ENCODE assay signal across 1 cellular context in the genomic region with DNA sequence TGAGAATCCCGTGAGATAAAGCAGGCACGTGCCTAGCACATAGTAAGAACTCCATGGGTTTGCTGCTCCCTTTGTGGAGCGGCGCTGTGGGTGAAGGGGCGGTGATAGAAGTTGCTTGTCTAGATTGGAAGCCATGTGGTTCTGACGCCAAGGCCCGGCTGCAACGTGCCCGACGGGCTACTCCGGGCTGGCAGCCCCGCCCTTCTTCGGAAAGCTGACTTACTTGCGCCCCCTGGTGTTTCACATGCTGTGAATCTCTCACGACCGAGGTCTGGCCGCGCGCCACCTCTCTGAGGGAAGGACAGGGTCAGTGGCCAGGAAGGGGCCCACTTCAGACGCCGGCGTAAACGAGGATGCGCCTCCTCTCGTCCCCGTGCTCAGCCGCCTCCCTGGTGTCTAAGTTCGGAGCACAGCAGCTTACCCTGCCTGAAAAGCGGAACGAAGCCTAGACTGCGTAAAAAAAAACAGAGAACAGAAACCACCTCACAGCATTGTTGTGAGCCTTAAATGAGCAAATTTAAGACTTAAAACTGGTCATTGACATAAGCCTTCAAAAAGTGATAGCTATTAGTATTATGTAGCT.
TF ChIP-seq lines count a peak whose summit lies in the region.

No MANE protein-coding gene starts in this region.

TF ChIP-seq in HepG2, 621 proteins besides CTCF, POLR2A, EP300 and RAD21 (continued from another document and continues in another):
- 0 out of 2 replicates have a peak, but pooled peaks have one; percentile 20 for TF ChIP-seq TARDBP (CRISPR knock-in tag; IDR thresholded peaks at IDR 0.05)
- TF ChIP-seq, protein P1, sequence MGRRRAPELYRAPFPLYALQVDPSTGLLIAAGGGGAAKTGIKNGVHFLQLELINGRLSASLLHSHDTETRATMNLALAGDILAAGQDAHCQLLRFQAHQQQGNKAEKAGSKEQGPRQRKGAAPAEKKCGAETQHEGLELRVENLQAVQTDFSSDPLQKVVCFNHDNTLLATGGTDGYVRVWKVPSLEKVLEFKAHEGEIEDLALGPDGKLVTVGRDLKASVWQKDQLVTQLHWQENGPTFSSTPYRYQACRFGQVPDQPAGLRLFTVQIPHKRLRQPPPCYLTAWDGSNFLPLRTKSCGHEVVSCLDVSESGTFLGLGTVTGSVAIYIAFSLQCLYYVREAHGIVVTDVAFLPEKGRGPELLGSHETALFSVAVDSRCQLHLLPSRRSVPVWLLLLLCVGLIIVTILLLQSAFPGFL (CRISPR knock-in tag; IDR thresholded peaks at IDR 0.05), result no peak
- no peak for TF ChIP-seq ZNF543 (CRISPR knock-in tag; IDR thresholded peaks at IDR 0.05)
- no peak for TF ChIP-seq IRX3 (CRISPR knock-in tag; IDR thresholded peaks at IDR 0.05; ENCODE audit: borderline replicate concordance, low read depth)
- TF ChIP-seq KAT8 (CRISPR knock-in tag; IDR thresholded peaks at IDR 0.05), result peak; percentile 71; the same call in 1 of the 2 replicates
- peak; percentile 92 for TF ChIP-seq MYC (CRISPR knock-in tag; IDR thresholded peaks at IDR 0.05; ENCODE audit: borderline replicate concordance)
- peak; percentile 52; the same call in 1 of the 2 replicates for TF ChIP-seq ZNF331 (CRISPR knock-in tag; IDR thresholded peaks at IDR 0.05)
- TF ChIP-seq ZFX (CRISPR knock-in tag; IDR thresholded peaks at IDR 0.05; ENCODE audit: low read depth), result peak; percentile 53; the same call in 1 of the 2 replicates
- TF ChIP-seq RARA (CRISPR knock-in tag; IDR thresholded peaks at IDR 0.05), result peak; percentile 37; the same call in 1 of the 2 replicates
- no peak; the same call in 1 of the 2 replicates for TF ChIP-seq ZNF460 (CRISPR knock-in tag; IDR thresholded peaks at IDR 0.05; ENCODE audit: borderline replicate concordance)
- peak; percentile 47; the same call in 1 of the 2 replicates for TF ChIP-seq ZNF317 (CRISPR knock-in tag; IDR thresholded peaks at IDR 0.05)
- TF ChIP-seq ZNF7 (CRISPR knock-in tag; IDR thresholded peaks at IDR 0.05), result no peak
- TF ChIP-seq, protein P2, sequence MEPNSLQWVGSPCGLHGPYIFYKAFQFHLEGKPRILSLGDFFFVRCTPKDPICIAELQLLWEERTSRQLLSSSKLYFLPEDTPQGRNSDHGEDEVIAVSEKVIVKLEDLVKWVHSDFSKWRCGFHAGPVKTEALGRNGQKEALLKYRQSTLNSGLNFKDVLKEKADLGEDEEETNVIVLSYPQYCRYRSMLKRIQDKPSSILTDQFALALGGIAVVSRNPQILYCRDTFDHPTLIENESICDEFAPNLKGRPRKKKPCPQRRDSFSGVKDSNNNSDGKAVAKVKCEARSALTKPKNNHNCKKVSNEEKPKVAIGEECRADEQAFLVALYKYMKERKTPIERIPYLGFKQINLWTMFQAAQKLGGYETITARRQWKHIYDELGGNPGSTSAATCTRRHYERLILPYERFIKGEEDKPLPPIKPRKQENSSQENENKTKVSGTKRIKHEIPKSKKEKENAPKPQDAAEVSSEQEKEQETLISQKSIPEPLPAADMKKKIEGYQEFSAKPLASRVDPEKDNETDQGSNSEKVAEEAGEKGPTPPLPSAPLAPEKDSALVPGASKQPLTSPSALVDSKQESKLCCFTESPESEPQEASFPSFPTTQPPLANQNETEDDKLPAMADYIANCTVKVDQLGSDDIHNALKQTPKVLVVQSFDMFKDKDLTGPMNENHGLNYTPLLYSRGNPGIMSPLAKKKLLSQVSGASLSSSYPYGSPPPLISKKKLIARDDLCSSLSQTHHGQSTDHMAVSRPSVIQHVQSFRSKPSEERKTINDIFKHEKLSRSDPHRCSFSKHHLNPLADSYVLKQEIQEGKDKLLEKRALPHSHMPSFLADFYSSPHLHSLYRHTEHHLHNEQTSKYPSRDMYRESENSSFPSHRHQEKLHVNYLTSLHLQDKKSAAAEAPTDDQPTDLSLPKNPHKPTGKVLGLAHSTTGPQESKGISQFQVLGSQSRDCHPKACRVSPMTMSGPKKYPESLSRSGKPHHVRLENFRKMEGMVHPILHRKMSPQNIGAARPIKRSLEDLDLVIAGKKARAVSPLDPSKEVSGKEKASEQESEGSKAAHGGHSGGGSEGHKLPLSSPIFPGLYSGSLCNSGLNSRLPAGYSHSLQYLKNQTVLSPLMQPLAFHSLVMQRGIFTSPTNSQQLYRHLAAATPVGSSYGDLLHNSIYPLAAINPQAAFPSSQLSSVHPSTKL (CRISPR knock-in tag; IDR thresholded peaks at IDR 0.05), result peak; percentile 73
- TF ChIP-seq TCF12 (IDR thresholded peaks at IDR 0.05), result no peak
- TF ChIP-seq TCF12 (CRISPR knock-in tag; IDR thresholded peaks at IDR 0.05), result 0 out of 2 replicates have a peak, but pooled peaks have one; percentile 35
- no peak for TF ChIP-seq ZNF224 (CRISPR knock-in tag; IDR thresholded peaks at IDR 0.05)
- no peak for TF ChIP-seq PRMT3 (CRISPR knock-in tag; IDR thresholded peaks at IDR 0.05; ENCODE audit: borderline replicate concordance, low read depth)
- no peak for TF ChIP-seq ZNF432 (CRISPR knock-in tag; IDR thresholded peaks at IDR 0.05; ENCODE audit: borderline replicate concordance)
- TF ChIP-seq, protein P3, sequence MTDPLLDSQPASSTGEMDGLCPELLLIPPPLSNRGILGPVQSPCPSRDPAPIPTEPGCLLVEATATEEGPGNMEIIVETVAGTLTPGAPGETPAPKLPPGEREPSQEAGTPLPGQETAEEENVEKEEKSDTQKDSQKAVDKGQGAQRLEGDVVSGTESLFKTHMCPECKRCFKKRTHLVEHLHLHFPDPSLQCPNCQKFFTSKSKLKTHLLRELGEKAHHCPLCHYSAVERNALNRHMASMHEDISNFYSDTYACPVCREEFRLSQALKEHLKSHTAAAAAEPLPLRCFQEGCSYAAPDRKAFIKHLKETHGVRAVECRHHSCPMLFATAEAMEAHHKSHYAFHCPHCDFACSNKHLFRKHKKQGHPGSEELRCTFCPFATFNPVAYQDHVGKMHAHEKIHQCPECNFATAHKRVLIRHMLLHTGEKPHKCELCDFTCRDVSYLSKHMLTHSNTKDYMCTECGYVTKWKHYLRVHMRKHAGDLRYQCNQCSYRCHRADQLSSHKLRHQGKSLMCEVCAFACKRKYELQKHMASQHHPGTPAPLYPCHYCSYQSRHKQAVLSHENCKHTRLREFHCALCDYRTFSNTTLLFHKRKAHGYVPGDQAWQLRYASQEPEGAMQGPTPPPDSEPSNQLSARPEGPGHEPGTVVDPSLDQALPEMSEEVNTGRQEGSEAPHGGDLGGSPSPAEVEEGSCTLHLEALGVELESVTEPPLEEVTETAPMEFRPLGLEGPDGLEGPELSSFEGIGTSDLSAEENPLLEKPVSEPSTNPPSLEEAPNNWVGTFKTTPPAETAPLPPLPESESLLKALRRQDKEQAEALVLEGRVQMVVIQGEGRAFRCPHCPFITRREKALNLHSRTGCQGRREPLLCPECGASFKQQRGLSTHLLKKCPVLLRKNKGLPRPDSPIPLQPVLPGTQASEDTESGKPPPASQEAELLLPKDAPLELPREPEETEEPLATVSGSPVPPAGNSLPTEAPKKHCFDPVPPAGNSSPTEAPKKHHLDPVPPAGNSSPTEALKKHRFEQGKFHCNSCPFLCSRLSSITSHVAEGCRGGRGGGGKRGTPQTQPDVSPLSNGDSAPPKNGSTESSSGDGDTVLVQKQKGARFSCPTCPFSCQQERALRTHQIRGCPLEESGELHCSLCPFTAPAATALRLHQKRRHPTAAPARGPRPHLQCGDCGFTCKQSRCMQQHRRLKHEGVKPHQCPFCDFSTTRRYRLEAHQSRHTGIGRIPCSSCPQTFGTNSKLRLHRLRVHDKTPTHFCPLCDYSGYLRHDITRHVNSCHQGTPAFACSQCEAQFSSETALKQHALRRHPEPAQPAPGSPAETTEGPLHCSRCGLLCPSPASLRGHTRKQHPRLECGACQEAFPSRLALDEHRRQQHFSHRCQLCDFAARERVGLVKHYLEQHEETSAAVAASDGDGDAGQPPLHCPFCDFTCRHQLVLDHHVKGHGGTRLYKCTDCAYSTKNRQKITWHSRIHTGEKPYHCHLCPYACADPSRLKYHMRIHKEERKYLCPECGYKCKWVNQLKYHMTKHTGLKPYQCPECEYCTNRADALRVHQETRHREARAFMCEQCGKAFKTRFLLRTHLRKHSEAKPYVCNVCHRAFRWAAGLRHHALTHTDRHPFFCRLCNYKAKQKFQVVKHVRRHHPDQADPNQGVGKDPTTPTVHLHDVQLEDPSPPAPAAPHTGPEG (CRISPR knock-in tag; IDR thresholded peaks at IDR 0.05), result no peak
- TF ChIP-seq, protein P4, sequence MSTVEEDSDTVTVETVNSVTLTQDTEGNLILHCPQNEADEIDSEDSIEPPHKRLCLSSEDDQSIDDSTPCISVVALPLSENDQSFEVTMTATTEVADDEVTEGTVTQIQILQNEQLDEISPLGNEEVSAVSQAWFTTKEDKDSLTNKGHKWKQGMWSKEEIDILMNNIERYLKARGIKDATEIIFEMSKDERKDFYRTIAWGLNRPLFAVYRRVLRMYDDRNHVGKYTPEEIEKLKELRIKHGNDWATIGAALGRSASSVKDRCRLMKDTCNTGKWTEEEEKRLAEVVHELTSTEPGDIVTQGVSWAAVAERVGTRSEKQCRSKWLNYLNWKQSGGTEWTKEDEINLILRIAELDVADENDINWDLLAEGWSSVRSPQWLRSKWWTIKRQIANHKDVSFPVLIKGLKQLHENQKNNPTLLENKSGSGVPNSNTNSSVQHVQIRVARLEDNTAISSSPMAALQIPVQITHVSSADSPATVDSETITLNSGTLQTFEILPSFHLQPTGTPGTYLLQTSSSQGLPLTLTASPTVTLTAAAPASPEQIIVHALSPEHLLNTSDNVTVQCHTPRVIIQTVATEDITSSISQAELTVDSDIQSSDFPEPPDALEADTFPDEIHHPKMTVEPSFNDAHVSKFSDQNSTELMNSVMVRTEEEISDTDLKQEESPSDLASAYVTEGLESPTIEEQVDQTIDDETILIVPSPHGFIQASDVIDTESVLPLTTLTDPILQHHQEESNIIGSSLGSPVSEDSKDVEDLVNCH (CRISPR knock-in tag; IDR thresholded peaks at IDR 0.05), result no peak
- TF ChIP-seq FLYWCH1 (CRISPR knock-in tag; IDR thresholded peaks at IDR 0.05), result 0 out of 2 replicates have a peak, but pooled peaks have one; percentile 36
- TF ChIP-seq CBFB (CRISPR knock-in tag; IDR thresholded peaks at IDR 0.05), result 0 out of 2 replicates have a peak, but pooled peaks have one; percentile 45
- no peak; the same call in none of the 2 replicates for TF ChIP-seq BHLHE40 (IDR thresholded peaks at IDR 0.05; ENCODE audit: low read length)
- TF ChIP-seq NCOA2 (CRISPR knock-in tag; IDR thresholded peaks at IDR 0.05), result peak; percentile 12; the same call in 1 of the 2 replicates
- no peak for TF ChIP-seq ZNF205 (CRISPR knock-in tag; IDR thresholded peaks at IDR 0.05)
- TF ChIP-seq, protein P5, sequence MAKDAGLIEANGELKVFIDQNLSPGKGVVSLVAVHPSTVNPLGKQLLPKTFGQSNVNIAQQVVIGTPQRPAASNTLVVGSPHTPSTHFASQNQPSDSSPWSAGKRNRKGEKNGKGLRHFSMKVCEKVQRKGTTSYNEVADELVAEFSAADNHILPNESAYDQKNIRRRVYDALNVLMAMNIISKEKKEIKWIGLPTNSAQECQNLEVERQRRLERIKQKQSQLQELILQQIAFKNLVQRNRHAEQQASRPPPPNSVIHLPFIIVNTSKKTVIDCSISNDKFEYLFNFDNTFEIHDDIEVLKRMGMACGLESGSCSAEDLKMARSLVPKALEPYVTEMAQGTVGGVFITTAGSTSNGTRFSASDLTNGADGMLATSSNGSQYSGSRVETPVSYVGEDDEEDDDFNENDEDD (CRISPR knock-in tag; IDR thresholded peaks at IDR 0.05; ENCODE audit: borderline replicate concordance), result peak; percentile 45; the same call in 1 of the 2 replicates
- peak; percentile 61; the same call in 1 of the 2 replicates for TF ChIP-seq ZNF776 (CRISPR knock-in tag; IDR thresholded peaks at IDR 0.05)
- no peak for TF ChIP-seq ZEB1 (IDR thresholded peaks at IDR 0.05; ENCODE audit: insufficient replicate concordance, low read depth)
- TF ChIP-seq HNRNPUL1 (IDR thresholded peaks at IDR 0.05; ENCODE audit: low read depth, low read length), result no peak
- no peak for TF ChIP-seq EHMT2 (IDR thresholded peaks at IDR 0.05; ENCODE audit: borderline replicate concordance, low read depth, low read length)
- no peak for TF ChIP-seq CCDC6 (CRISPR knock-in tag; IDR thresholded peaks at IDR 0.05)
- peak; percentile 59; the same call in 1 of the 2 replicates for TF ChIP-seq MED1 (CRISPR knock-in tag; IDR thresholded peaks at IDR 0.05)
- TF ChIP-seq NCOA1 (CRISPR knock-in tag; IDR thresholded peaks at IDR 0.05), result no peak
- TF ChIP-seq KDM3A (CRISPR knock-in tag; IDR thresholded peaks at IDR 0.05; ENCODE audit: low read depth), result peak; percentile 49; the same call in 1 of the 2 replicates
- TF ChIP-seq KDM2A (CRISPR knock-in tag; IDR thresholded peaks at IDR 0.05; ENCODE audit: borderline replicate concordance, low read depth), result peak; percentile 96
- TF ChIP-seq ZNF605 (CRISPR knock-in tag; IDR thresholded peaks at IDR 0.05), result 0 out of 2 replicates have a peak, but pooled peaks have one; percentile 33
- TF ChIP-seq, protein P6, sequence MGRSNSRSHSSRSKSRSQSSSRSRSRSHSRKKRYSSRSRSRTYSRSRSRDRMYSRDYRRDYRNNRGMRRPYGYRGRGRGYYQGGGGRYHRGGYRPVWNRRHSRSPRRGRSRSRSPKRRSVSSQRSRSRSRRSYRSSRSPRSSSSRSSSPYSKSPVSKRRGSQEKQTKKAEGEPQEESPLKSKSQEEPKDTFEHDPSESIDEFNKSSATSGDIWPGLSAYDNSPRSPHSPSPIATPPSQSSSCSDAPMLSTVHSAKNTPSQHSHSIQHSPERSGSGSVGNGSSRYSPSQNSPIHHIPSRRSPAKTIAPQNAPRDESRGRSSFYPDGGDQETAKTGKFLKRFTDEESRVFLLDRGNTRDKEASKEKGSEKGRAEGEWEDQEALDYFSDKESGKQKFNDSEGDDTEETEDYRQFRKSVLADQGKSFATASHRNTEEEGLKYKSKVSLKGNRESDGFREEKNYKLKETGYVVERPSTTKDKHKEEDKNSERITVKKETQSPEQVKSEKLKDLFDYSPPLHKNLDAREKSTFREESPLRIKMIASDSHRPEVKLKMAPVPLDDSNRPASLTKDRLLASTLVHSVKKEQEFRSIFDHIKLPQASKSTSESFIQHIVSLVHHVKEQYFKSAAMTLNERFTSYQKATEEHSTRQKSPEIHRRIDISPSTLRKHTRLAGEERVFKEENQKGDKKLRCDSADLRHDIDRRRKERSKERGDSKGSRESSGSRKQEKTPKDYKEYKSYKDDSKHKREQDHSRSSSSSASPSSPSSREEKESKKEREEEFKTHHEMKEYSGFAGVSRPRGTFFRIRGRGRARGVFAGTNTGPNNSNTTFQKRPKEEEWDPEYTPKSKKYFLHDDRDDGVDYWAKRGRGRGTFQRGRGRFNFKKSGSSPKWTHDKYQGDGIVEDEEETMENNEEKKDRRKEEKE (IDR thresholded peaks at IDR 0.05), result no peak
- peak; percentile 89 for TF ChIP-seq SALL1 (CRISPR knock-in tag; IDR thresholded peaks at IDR 0.05)
- peak; percentile 73 for TF ChIP-seq STAG1 (CRISPR knock-in tag; IDR thresholded peaks at IDR 0.05)
- no peak for TF ChIP-seq MED13 (CRISPR knock-in tag; IDR thresholded peaks at IDR 0.05)
- no peak for TF ChIP-seq ZNF367 (CRISPR knock-in tag; IDR thresholded peaks at IDR 0.05; ENCODE audit: borderline replicate concordance)
- TF ChIP-seq ARNTL (CRISPR knock-in tag; IDR thresholded peaks at IDR 0.05), result peak; percentile 61; the same call in 1 of the 2 replicates
- TF ChIP-seq CCAR2 (optimal IDR thresholded peaks at IDR 0.05; ENCODE audit: low read depth, low read length), result no peak
- TF ChIP-seq, protein P7, sequence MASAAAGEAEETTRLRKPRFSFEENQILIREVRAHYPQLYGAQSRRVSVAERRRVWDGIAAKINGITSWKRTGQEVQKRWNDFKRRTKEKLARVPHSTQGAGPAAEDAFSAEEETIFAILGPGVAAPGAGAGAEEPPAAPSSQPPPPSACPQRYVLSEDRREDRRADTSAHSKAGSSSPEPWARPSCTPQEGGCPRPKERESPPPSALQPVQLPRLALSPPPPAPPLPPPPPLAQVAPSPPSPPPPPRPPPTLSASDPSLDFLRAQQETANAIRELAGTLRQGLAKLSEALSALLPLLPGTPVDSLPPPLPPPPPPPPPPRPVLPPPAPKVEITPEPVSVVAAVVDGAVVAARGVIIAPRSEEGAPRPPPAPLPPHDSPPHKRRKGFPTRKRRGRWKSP (CRISPR knock-in tag; IDR thresholded peaks at IDR 0.05), result 0 out of 2 replicates have a peak, but pooled peaks have one; percentile 59
- TF ChIP-seq SRSF4 (IDR thresholded peaks at IDR 0.05; ENCODE audit: low read depth, low read length, poor library complexity, severe bottlenecking), result no peak
